8 cellular contexts compared by ENCODE assay signal in the genomic region with DNA sequence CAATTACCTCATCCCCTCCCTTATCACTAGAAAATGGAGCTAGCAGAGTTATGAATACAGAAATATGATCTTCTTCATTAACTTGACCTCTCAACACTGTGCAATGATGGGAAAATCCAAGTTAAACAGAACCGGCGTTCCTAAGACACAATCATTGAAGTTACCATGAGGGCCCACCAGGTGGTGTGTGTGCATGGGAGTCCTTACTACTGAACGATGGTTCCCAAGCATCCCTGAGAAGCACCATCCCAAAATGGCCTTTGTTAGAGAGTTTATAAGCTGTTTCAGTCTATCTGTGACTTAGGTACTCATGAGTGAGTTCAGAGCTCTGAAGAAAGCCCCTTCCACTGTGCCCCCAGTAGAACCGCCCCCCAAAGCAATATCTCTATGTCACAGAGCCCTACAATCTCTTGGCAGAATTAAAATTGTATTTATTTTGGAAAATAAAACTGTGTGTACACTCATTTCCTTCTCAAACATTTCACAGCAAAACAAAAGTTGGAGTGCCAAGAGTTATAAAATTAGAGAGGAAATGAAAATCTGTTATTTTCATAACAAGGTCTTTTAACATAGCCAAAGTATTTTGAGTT. TPM values are rescaled to one million over a fixed set of nuclear protein-coding genes. Genes with fewer than 3 reads are reported as not detected.
DNase-seq lines count a peak whose midpoint lies in the region; ATAC-seq, FAIRE-seq and TF ChIP-seq lines count a peak whose summit lies in the region.

No MANE protein-coding gene starts in this region.

- H3K27me3 Mint-ChIP-seq in activated T-helper 17 cell treated with anti-CD3 and anti-CD28 coated beads, Interleukin-2, amount 50 U/mL, for 72 hours: peaks cover 6% of the 10 kb centered on the region

- no peaks in the 10 kb centered on the region; the same call in 1 of the 2 replicates for H3K79me1 ChIP-seq in H1 (ENCODE audit: low read depth, low read length)
- no peaks in the 10 kb centered on the region for H3K79me1 ChIP-seq in mesenchymal stem cell (replicated peaks; ENCODE audit: low read length, poor library complexity, severe bottlenecking)

- CTCF ChIA-PET in H1 (lab: Charles Lee; ENCODE audit: partially characterized antibody): interaction anchor here (0.6 to 5.5 kb wide), 23 partner anchors 8 to 857 kb away, joined by 3 to 57 read pairs (median 3); no protein-coding TSS in a partner anchor

- no peak overlapping the region for H3K9ac ChIP-seq in KMS-11
- no peak overlapping the region for H3K9ac ChIP-seq in H1 (replicated peaks in 1 of 4; ENCODE audit: extremely low read depth in 1 of 4, low read depth in 3 of 4, low read length in 3 of 4)
- H3K9ac ChIP-seq in mesenchymal stem cell (ENCODE audit: low read length): no peak overlapping the region

- H2BK15ac ChIP-seq in H1 (ENCODE audit: low read length) (no peak overlapping the region), mesenchymal stem cell (ENCODE audit: low read depth, poor library complexity, severe bottlenecking) (no peak overlapping the region)

- H3K14ac ChIP-seq in H1 (ENCODE audit: insufficient read length) (no peak overlapping the region), mesenchymal stem cell (ENCODE audit: low read length in 2 of 2) (no peak overlapping the region)

- H3K27ac ChIP-seq in KMS-11 (no peak overlapping the region), H1 (ENCODE audit: low read depth, low read length) (no peak overlapping the region), mesenchymal stem cell (ENCODE audit: low read length, poor library complexity, severe bottlenecking) (no peak overlapping the region), vagina (no peak overlapping the region)

- H3K79me2 ChIP-seq in KMS-11 (ENCODE audit: insufficient read depth, low read depth) (no peaks in the 10 kb centered on the region), H1 (ENCODE audit: control insufficient read depth in 1 of 2, insufficient read depth in 2 of 2, low read length in 2 of 2) (0 out of 4 replicates have a peak, but pooled peaks cover 0 to 2% of the 10 kb centered on the region in 2 experiments)

- H2BK120ac ChIP-seq in H1 (replicated peaks; ENCODE audit: low read depth, low read length) (no peak overlapping the region), mesenchymal stem cell (ENCODE audit: low read depth, low read length) (no peak overlapping the region)

- H3K4me3 Mint-ChIP-seq in activated T-helper 17 cell treated with anti-CD3 and anti-CD28 coated beads, Interleukin-2, amount 50 U/mL, for 72 hours: no peak overlapping the region

- no peak overlapping the region for H3K23ac ChIP-seq in H1 (ENCODE audit: insufficient read length)
- H3K23ac ChIP-seq in mesenchymal stem cell (ENCODE audit: low read length in 2 of 2): no peak overlapping the region

- WGBS in H1 (ENCODE audit: extremely low coverage in 1 of 2, insufficient coverage in 1 of 2, insufficient read length in 1 of 2, insufficient replicate concordance in 2 of 2, low coverage in 1 of 2, low lambda C conversion rate in 2 of 2, missing lambda C conversion rate in 1 of 2), 2 experiments: 46% methylated on average over 4 of the region's 4 CpGs; no CpG with 5 or more reads in 1 of the 2 experiments
- 18% methylated on average over 3 of the region's 4 CpGs for WGBS in mesenchymal stem cell

- H4K5ac ChIP-seq in H1 (ENCODE audit: insufficient read length, low read depth, low read length): no peak overlapping the region

- no peak overlapping the region for H2AFZ ChIP-seq in KMS-11 (ENCODE audit: low read depth)
- H2AFZ ChIP-seq in H1 (ENCODE audit: low read length): no peak overlapping the region
- H2AFZ ChIP-seq in mesenchymal stem cell (ENCODE audit: low read depth, low read length): no peak overlapping the region

- H3K4me2 ChIP-seq in KMS-11 (no peak overlapping the region), H1 (ENCODE audit: insufficient read depth in 1 of 2, low read depth in 2 of 2, low read length in 2 of 2) (no peak overlapping the region), mesenchymal stem cell (ENCODE audit: low read length, poor library complexity, severe bottlenecking) (no peak overlapping the region)

- no peaks in the 10 kb centered on the region for H3K36me3 ChIP-seq in KMS-11 (ENCODE audit: insufficient read depth)
- H3K36me3 ChIP-seq in H1 (ENCODE audit: control insufficient read depth in 2 of 4, insufficient read depth in 4 of 4, low read length in 3 of 4): no peaks in the 10 kb centered on the region
- no peaks in the 10 kb centered on the region for H3K36me3 ChIP-seq in mesenchymal stem cell (ENCODE audit: control insufficient read depth in 1 of 2, insufficient read depth in 2 of 2, low read depth in 1 of 2, low read length in 2 of 2)
- H3K36me3 ChIP-seq in vagina: no peaks in the 10 kb centered on the region

- no peak for TF ChIP-seq EP300 in H1 (IDR thresholded peaks at IDR 0.05; ENCODE audit: borderline replicate concordance in 1 of 2, low read depth in 2 of 2, low read length in 2 of 2)

- POLR2A ChIA-PET in H1 (lab: Charles Lee; ENCODE audit: partially characterized antibody): interaction anchor here (1.5 kb wide), 1 partner anchor 12 kb away, joined by 4 read pairs; no protein-coding TSS in a partner anchor

- H3K4ac ChIP-seq in H1 (replicated peaks; ENCODE audit: insufficient read length, low read depth, low read length): no peak overlapping the region
- H3K4ac ChIP-seq in mesenchymal stem cell (ENCODE audit: low read depth in 1 of 2, low read length in 2 of 2): no peak overlapping the region

- H2AK5ac ChIP-seq in H1 (ENCODE audit: low read depth, low read length) (no peak overlapping the region), mesenchymal stem cell (ENCODE audit: low read length, severe bottlenecking) (no peak overlapping the region)

- no peaks in the 10 kb centered on the region; the same call in 1 of the 2 replicates for H3K23me2 ChIP-seq in H1 (ENCODE audit: low read depth, low read length)

- H3K4me3 ChIP-seq in KMS-11 (IDR thresholded peaks at IDR 0.05; ENCODE audit: insufficient read depth, low read depth, low read length) (no peak overlapping the region), H1 (ENCODE audit: extremely low read depth in 1 of 4, insufficient read depth in 2 of 4, low read depth in 3 of 4, low read length in 4 of 4) (no peak overlapping the region), mesenchymal stem cell (ENCODE audit: insufficient read depth in 1 of 2, low read depth in 1 of 2, low read length in 2 of 2) (no peak overlapping the region), vagina (no peak overlapping the region)

- peak; percentile 40 for DNase-seq in ELR (ENCODE audit: low read depth)
- DNase-seq in RPMI8226: peak; percentile 48
- DNase-seq in H1 (ENCODE audit: low read depth in 1 of 2, low spot score in 2 of 2): peak; percentile 13 to 66
- peak; percentile 9 for DNase-seq in mesenchymal stem cell
- no peak for DNase-seq in vagina (ENCODE audit: extremely low spot score in 2 of 2)

- H3K27ac Mint-ChIP-seq in activated T-helper 17 cell treated with anti-CD3 and anti-CD28 coated beads, Interleukin-2, amount 50 U/mL, for 72 hours: no peak overlapping the region

- no peak overlapping the region for H2BK20ac ChIP-seq in H1 (ENCODE audit: low read length)

- H4K8ac ChIP-seq in H1 (ENCODE audit: extremely low read depth, insufficient read depth, low read length): no peak overlapping the region
- H4K8ac ChIP-seq in mesenchymal stem cell (ENCODE audit: low read length): no peak overlapping the region

- no peaks in the 10 kb centered on the region for H3K9me3 ChIP-seq in H1 (ENCODE audit: insufficient read depth in 2 of 2, low read depth in 1 of 2, low read length in 1 of 2)
- H3K9me3 ChIP-seq in mesenchymal stem cell (ENCODE audit: control insufficient read depth, low read length): no peaks in the 10 kb centered on the region
- H3K9me3 ChIP-seq in vagina: no peaks in the 10 kb centered on the region

- FAIRE-seq in H1 (lab: Jason Lieb, UNC): peak; percentile 94

- peak; percentile 82 for TF ChIP-seq CTCF in KMS-11 (conservative IDR thresholded peaks at IDR 0.05; ENCODE audit: low read depth, low read length)
- TF ChIP-seq CTCF in H1 (IDR thresholded peaks at IDR 0.05; ENCODE audit: control extremely low read depth in 1 of 3, insufficient read depth in 1 of 3, low read depth in 1 of 3, low read length in 3 of 3): peak; percentile 54 to 82 (median 73)
- peak in 2 of 3 experiments; percentile 21 to 27 for TF ChIP-seq CTCF in vagina (IDR thresholded peaks at IDR 0.05)

- H2BK12ac ChIP-seq in H1 (ENCODE audit: low read depth, low read length): no peak overlapping the region
- H2BK12ac ChIP-seq in mesenchymal stem cell (ENCODE audit: low read length in 2 of 2): no peak overlapping the region

- H2BK5ac ChIP-seq in H1 (ENCODE audit: low read depth, low read length) (no peak overlapping the region), mesenchymal stem cell (ENCODE audit: low read depth, low read length, poor library complexity, severe bottlenecking) (no peak overlapping the region)

- H3K4me1 ChIP-seq in KMS-11 (ENCODE audit: low read depth, poor library complexity, severe bottlenecking): no peaks in the 10 kb centered on the region
- H3K4me1 ChIP-seq in H1 (replicated peaks in 1 of 4; ENCODE audit: control insufficient read depth in 3 of 4, insufficient read depth in 4 of 4, low read length in 3 of 4): no peaks in the 10 kb centered on the region
- no peaks in the 10 kb centered on the region for H3K4me1 ChIP-seq in mesenchymal stem cell (ENCODE audit: control insufficient read depth, insufficient read depth, low read depth, low read length)
- H3K4me1 ChIP-seq in vagina: no peaks in the 10 kb centered on the region

- no peak overlapping the region for H4K91ac ChIP-seq in H1 (replicated peaks; ENCODE audit: insufficient read length, low read length)
- no peak overlapping the region for H4K91ac ChIP-seq in mesenchymal stem cell (ENCODE audit: low read length)

- H3K36me3 Mint-ChIP-seq in activated T-helper 17 cell treated with anti-CD3 and anti-CD28 coated beads, Interleukin-2, amount 50 U/mL, for 72 hours (ENCODE audit: low read depth): no peaks in the 10 kb centered on the region

- H3K18ac ChIP-seq in H1 (ENCODE audit: extremely low read depth, low read length) (no peak overlapping the region), mesenchymal stem cell (ENCODE audit: low read depth in 1 of 2, low read length in 2 of 2) (no peak overlapping the region)

- intact Hi-C loops in vagina (cut with DNase I): no loop called here

- TF ChIP-seq POLR2A in H1 (IDR thresholded peaks at IDR 0.05; ENCODE audit: control extremely low read depth in 1 of 2, low read depth in 2 of 2, low read length in 2 of 2) (no peak), vagina (IDR thresholded peaks at IDR 0.05) (no peak)

- H3K4me1 Mint-ChIP-seq in activated T-helper 17 cell treated with anti-CD3 and anti-CD28 coated beads, Interleukin-2, amount 50 U/mL, for 72 hours: no peaks in the 10 kb centered on the region

- peak; percentile 83 to 86 for TF ChIP-seq RAD21 in H1 (IDR thresholded peaks at IDR 0.05 in 1 of 2, conservative IDR thresholded peaks at IDR 0.05 in 1 of 2; ENCODE audit: low read depth in 2 of 2, low read length in 2 of 2)

- peak; percentile 83 for ATAC-seq in GM21529 (IDR thresholded peaks at IDR 0.05; ENCODE audit: unreplicated experiment)
- ATAC-seq in activated T-helper 17 cell treated with anti-CD3 and anti-CD28 coated beads, Interleukin-2, amount 50 U/mL, for 72 hours (replicated peaks): no peak

- no peaks in the 10 kb centered on the region for H3K27me3 ChIP-seq in KMS-11 (ENCODE audit: insufficient read depth, low read depth)
- H3K27me3 ChIP-seq in H1 (replicated peaks in 1 of 4; ENCODE audit: control insufficient read depth in 3 of 4, extremely low read depth in 1 of 4, insufficient read depth in 3 of 4, low read length in 3 of 4): no peaks in the 10 kb centered on the region
- H3K27me3 ChIP-seq in mesenchymal stem cell (ENCODE audit: control insufficient read depth in 1 of 2, insufficient read depth in 1 of 2, low read length in 2 of 2): no peaks in the 10 kb centered on the region
- H3K27me3 ChIP-seq in vagina: no peaks in the 10 kb centered on the region

- no peaks in the 10 kb centered on the region for H3K9me3 Mint-ChIP-seq in activated T-helper 17 cell treated with anti-CD3 and anti-CD28 coated beads, Interleukin-2, amount 50 U/mL, for 72 hours

- H4K20me1 ChIP-seq in KMS-11 (ENCODE audit: insufficient read depth) (no peaks in the 10 kb centered on the region), H1 (replicated peaks in 1 of 2; ENCODE audit: control insufficient read depth in 1 of 2, insufficient read depth in 2 of 2, low read length in 2 of 2) (no peaks in the 10 kb centered on the region)

- H3K56ac ChIP-seq in H1 (replicated peaks; ENCODE audit: insufficient read length, low read depth, low read length): no peak overlapping the region

RNA-seq across cellular contexts. Expression of a gene that starts 56.8 kb away (rescaled TPM):
- total RNA-seq in H1 (2021; fragmentation: NEBNext Ultra II Directional; extraction: Animal tissue kit (Norgen Biotek cat#: 25700)): 7.5 and 8.5 TPM in 2 replicates
- polyA plus RNA-seq in H1 (2011; rRNA removed): 0.66 and 0.86 TPM in 2 replicates
- 1.1 TPM for polyA plus RNA-seq in H1 (2011; cell fraction: cytosol; rRNA removed)
- polyA plus RNA-seq in H1 (2011; cell fraction: nucleus; rRNA removed): 2.1 TPM
- 1.5 to 3.5 TPM (median 2.5 TPM) in 4 replicates for polyA plus RNA-seq in H1 (2012, experiment 1 of 2)
- 0.91 TPM for polyA plus RNA-seq in H1 (2012, experiment 2 of 2)
- polyA plus RNA-seq in H1 (2013, experiment 1 of 2): 2.6 TPM
- 3.7 TPM for polyA plus RNA-seq in H1 (2013, experiment 2 of 2)
- polyA minus RNA-seq in H1 (2011; rRNA and poly(A)+ RNA removed): 2.2 and 2.8 TPM in 2 replicates
- polyA minus RNA-seq in H1 (2011; cell fraction: cytosol; rRNA and poly(A)+ RNA removed): 2.1 TPM
- polyA minus RNA-seq in H1 (2011; cell fraction: nucleus; rRNA and poly(A)+ RNA removed): 7.5 TPM
- polyA plus RNA-seq in mesenchymal stem cell (2013, experiment 1 of 2): not detected
- not detected for polyA plus RNA-seq in mesenchymal stem cell (2013, experiment 2 of 2)
- 1.5 TPM for total RNA-seq in vagina
- not detected for total RNA-seq in activated T-helper 17 cell treated with anti-CD3 and anti-CD28 coated beads, Interleukin-2, amount 50 U/mL, for 72 hours

Comparison
In these comparisons a context has a peak if more than half of its experiments do, and no peak if none do; other contexts are left out.
1. DNase-seq: peak in ELR (single experiment), RPMI8226 (single experiment), H1 (2 of 2) and mesenchymal stem cell (single experiment); none in vagina (0 of 2).
2. CTCF ChIP-seq: peak in every context shown above with its lines; median percentile 82 in KMS-11; 73 in H1; 24 in vagina.